19 cellular contexts compared by ENCODE assay signal in genomic region chr4:7367361-7367760, GRCh38.
"Had no signal": no experiment of that assay in that cellular context is flagged by ENCODE, and none has a peak within 500 bp of the region (broad histone marks: within the 10 kb centered on the region; RNA-seq: fewer than 3 reads in every experiment).

No MANE protein-coding gene starts in this region.

- H3K27ac ChIP-seq: brain microvascular endothelial cell, heart left ventricle, neutrophil, tibial nerve, vagina had no signal

- H3K9me3 ChIP-seq: heart left ventricle, neutrophil, tibial nerve, vagina had no signal

- DNase-seq: activated B cell treated with CpG ODN at 0.5 μM for 24 hours; activated CD4-positive, alpha-beta T cell treated with anti-CD3 and anti-CD28 coated beads for 48 hours; activated CD8-positive, alpha-beta memory T cell treated with anti-CD3 and anti-CD28 coated beads, Interleukin-2, amount 50 U/mL, for 4 hours; activated CD8-positive, alpha-beta T cell treated with anti-CD3 and anti-CD28 coated beads, Interleukin-2, amount 10 ng/mL, durations not matched to agents 7 days and 5 days; activated gamma-delta T cell treated with Interleukin-2 at 50 U/mL for 16 hours; activated T-cell treated with anti-CD3 and anti-CD28 coated beads, Interleukin-2, amount 50 U/mL, for 48 hours; amniotic stem cell; brain microvascular endothelial cell; effector memory CD8-positive, alpha-beta T cell; left colon; naive B cell; retina; stimulated activated CD4-positive, alpha-beta T cell treated with anti-CD3 and anti-CD28 coated beads, Interleukin-2, amount 100 ng/mL, for 48 hours; stimulated activated naive B cell treated with anti-CD40 and anti-IgM and Interleukin-4, amounts not matched to agents 10 μg/mL and 1 μg/mL and 100 μg/mL, for 72 hours; T-helper 17 cell had no signal

- H3K4me3 ChIP-seq: heart left ventricle, tibial nerve, vagina had no signal

- H3K36me3 ChIP-seq: brain microvascular endothelial cell, heart left ventricle, neutrophil, tibial nerve, vagina had no signal

- H3K27me3 ChIP-seq: vagina had no signal
